Comparison of ENCODE assay signal across 1 cellular context in genomic region chr9:124769451-124770358, GRCh38.
TF ChIP-seq lines count a peak whose summit lies in the region.

No MANE protein-coding gene starts in this region.

TF ChIP-seq in GM12878, 131 proteins besides CTCF, POLR2A, EP300 and RAD21 (continued from another document):
- TF ChIP-seq CBFB (IDR thresholded peaks at IDR 0.05; ENCODE audit: low read depth) (no peak), RELB (IDR thresholded peaks at IDR 0.05; ENCODE audit: low read depth) (0 out of 2 replicates have a peak, but pooled peaks have one; percentile 1)
